ENCODE assay signal across 1 cellular context in the genomic region with DNA sequence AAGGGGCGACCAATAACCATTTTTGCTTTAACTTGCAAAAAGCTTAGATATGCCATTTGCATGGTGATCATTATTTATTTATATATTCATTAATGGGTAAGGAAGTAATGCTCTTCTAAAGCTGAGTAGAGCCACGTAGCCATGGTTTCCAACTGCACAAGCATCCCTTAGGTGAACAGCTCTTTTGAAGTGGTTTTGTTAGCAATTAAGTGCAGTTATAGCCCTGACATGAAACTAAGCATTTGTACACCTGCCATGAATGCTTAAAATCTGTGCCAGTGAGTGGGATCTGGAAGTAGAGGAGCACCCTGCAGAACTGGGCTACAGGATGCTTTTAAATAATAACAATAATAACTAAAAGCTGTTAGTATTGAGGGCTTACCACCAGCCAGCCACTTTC.
TF ChIP-seq lines count a peak whose summit lies in the region.

No MANE protein-coding gene starts in this region.

TF ChIP-seq in GM12878, 131 proteins besides CTCF, POLR2A, EP300 and RAD21 (continued from another document):
- TF ChIP-seq, protein P1, sequence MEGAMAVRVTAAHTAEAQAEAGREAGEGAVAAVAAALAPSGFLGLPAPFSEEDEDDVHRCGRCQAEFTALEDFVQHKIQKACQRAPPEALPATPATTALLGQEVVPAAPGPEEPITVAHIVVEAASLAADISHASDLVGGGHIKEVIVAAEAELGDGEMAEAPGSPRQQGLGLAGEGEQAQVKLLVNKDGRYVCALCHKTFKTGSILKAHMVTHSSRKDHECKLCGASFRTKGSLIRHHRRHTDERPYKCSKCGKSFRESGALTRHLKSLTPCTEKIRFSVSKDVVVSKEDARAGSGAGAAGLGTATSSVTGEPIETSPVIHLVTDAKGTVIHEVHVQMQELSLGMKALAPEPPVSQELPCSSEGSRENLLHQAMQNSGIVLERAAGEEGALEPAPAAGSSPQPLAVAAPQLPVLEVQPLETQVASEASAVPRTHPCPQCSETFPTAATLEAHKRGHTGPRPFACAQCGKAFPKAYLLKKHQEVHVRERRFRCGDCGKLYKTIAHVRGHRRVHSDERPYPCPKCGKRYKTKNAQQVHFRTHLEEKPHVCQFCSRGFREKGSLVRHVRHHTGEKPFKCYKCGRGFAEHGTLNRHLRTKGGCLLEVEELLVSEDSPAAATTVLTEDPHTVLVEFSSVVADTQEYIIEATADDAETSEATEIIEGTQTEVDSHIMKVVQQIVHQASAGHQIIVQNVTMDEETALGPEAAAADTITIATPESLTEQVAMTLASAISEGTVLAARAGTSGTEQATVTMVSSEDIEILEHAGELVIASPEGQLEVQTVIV (IDR thresholded peaks at IDR 0.05; ENCODE audit: borderline replicate concordance, partially characterized antibody) = no peak
- TF ChIP-seq, protein P2, sequence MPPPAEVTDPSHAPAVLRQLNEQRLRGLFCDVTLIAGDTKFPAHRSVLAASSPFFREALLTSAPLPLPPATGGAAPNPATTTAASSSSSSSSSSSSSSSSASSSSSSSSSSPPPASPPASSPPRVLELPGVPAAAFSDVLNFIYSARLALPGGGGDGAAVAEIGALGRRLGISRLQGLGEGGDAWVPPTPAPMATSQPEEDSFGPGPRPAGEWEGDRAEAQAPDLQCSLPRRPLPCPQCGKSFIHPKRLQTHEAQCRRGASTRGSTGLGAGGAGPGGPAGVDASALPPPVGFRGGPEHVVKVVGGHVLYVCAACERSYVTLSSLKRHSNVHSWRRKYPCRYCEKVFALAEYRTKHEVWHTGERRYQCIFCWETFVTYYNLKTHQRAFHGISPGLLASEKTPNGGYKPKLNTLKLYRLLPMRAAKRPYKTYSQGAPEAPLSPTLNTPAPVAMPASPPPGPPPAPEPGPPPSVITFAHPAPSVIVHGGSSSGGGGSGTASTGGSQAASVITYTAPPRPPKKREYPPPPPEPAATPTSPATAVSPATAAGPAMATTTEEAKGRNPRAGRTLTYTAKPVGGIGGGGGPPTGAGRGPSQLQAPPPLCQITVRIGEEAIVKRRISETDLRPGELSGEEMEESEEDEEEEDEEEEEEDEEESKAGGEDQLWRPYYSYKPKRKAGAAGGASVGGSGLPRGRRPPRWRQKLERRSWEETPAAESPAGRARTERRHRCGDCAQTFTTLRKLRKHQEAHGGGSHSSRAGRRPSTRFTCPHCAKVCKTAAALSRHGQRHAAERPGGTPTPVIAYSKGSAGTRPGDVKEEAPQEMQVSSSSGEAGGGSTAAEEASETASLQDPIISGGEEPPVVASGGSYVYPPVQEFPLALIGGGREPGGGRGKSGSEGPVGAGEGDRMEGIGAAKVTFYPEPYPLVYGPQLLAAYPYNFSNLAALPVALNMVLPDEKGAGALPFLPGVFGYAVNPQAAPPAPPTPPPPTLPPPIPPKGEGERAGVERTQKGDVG (CRISPR knock-in tag; IDR thresholded peaks at IDR 0.05) = no peak
- TF ChIP-seq, protein P3, sequence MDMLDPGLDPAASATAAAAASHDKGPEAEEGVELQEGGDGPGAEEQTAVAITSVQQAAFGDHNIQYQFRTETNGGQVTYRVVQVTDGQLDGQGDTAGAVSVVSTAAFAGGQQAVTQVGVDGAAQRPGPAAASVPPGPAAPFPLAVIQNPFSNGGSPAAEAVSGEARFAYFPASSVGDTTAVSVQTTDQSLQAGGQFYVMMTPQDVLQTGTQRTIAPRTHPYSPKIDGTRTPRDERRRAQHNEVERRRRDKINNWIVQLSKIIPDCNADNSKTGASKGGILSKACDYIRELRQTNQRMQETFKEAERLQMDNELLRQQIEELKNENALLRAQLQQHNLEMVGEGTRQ (IDR thresholded peaks at IDR 0.05; ENCODE audit: borderline replicate concordance, low read depth, low read length) = no peak
- peak; percentile 44 for TF ChIP-seq MTA2 (IDR thresholded peaks at IDR 0.05; ENCODE audit: low read depth)
- TF ChIP-seq POLR2AphosphoS5 (IDR thresholded peaks at IDR 0.05; ENCODE audit: low read length) = no peak
- no peak for TF ChIP-seq SREBF2 (IDR thresholded peaks at IDR 0.05; ENCODE audit: low read length)
- TF ChIP-seq SMC3 (IDR thresholded peaks at IDR 0.05; ENCODE audit: borderline replicate concordance, low read length) = no peak
- TF ChIP-seq MEF2A (IDR thresholded peaks at IDR 0.05; ENCODE audit: insufficient read depth, low read depth, low read length) = no peak
- TF ChIP-seq CHD1 (IDR thresholded peaks at IDR 0.05; ENCODE audit: low read depth, low read length) = no peak
- TF ChIP-seq IRF4 (IDR thresholded peaks at IDR 0.05; ENCODE audit: low read depth, low read length) = no peak
- TF ChIP-seq PML (IDR thresholded peaks at IDR 0.05; ENCODE audit: low read length) = no peak
- peak; percentile 88 for TF ChIP-seq TCF7 (IDR thresholded peaks at IDR 0.05; ENCODE audit: borderline replicate concordance)
- TF ChIP-seq, protein P4, sequence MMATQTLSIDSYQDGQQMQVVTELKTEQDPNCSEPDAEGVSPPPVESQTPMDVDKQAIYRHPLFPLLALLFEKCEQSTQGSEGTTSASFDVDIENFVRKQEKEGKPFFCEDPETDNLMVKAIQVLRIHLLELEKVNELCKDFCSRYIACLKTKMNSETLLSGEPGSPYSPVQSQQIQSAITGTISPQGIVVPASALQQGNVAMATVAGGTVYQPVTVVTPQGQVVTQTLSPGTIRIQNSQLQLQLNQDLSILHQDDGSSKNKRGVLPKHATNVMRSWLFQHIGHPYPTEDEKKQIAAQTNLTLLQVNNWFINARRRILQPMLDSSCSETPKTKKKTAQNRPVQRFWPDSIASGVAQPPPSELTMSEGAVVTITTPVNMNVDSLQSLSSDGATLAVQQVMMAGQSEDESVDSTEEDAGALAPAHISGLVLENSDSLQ (IDR thresholded peaks at IDR 0.05) = no peak
- TF ChIP-seq SIX5 (IDR thresholded peaks at IDR 0.05; ENCODE audit: low read depth, low read length, severe bottlenecking) = no peak
- TF ChIP-seq RCOR1 (conservative IDR thresholded peaks at IDR 0.05; ENCODE audit: low read depth, low read length) = no peak
- no peak for TF ChIP-seq BRCA1 (IDR thresholded peaks at IDR 0.05; ENCODE audit: low read depth, low read length)
- no peak for TF ChIP-seq MEF2B (IDR thresholded peaks at IDR 0.05; ENCODE audit: partially characterized antibody, poor library complexity, severe bottlenecking)
- peak; percentile 14; the same call in 1 of the 2 replicates for TF ChIP-seq BCL11A (IDR thresholded peaks at IDR 0.05; ENCODE audit: low read depth, low read length)
- TF ChIP-seq RUNX3 (IDR thresholded peaks at IDR 0.05; ENCODE audit: low read length) = peak; percentile 64
- TF ChIP-seq ASH2L (IDR thresholded peaks at IDR 0.05; ENCODE audit: borderline replicate concordance, low read depth) = no peak
